Comparison of ENCODE assay signal across 8 cellular contexts in the genomic region with DNA sequence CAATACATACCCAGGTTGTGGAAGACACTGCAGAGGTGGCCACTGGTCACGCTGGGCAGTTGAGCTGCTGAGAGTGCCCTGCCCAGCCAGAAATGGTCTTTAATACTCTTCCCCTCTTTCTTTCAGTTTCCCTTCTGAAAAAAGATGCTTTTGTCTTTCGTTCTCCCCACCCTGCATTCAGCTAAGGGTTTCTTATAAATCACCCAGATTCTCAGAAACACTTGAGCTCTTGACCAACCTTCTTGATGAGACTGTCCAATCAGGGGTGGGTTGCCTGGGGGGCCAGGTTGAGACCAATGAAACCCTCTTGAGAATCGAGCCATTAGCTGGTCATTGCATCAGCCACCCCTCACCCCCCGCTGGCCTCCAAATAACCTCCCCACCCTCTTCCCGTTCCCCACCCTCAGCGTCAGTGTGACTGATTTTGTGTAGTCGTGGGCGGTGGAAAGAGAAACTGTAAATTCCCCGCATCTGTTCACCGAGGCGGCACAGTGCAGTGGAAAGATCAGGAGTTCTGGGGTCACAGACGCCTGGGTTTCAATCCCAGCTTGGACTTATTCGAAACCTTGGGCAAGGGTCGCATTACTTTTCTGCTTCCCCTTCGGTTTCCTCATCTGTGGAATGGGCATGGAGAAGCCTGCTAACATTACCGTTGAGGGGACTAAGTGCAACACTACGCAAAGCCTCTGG. TPM values are rescaled to one million over a fixed set of nuclear protein-coding genes. Genes with fewer than 3 reads are reported as not detected.
DNase-seq lines count a peak whose midpoint lies in the region; TF ChIP-seq lines count a peak whose summit lies in the region.

No MANE protein-coding gene starts in this region.

- peak overlapping the region; percentile 77 for H3K4me2 ChIP-seq in H9 (ENCODE audit: insufficient read depth, insufficient read length, low read length)
- peak overlapping the region; percentile 73 for H3K4me2 ChIP-seq in mesendoderm (ENCODE audit: low read length)

- H2BK15ac ChIP-seq in H9 (ENCODE audit: low read depth, low read length) (no peak overlapping the region), mesendoderm (replicated peaks; ENCODE audit: low read depth) (peak overlapping the region; percentile 87)

- peaks cover 0 to 2% of the 10 kb centered on the region in 2 experiments; a peak in 2 of 5 replicates for H3K9me3 Mint-ChIP-seq in H9

- no peak overlapping the region for H2BK120ac ChIP-seq in H9 (ENCODE audit: low read depth, low read length, poor library complexity, severe bottlenecking)
- H2BK120ac ChIP-seq in mesendoderm (ENCODE audit: low read depth, low read length) = peak overlapping the region; percentile 86

- DNase-seq in GM04504 (ENCODE audit: low read depth) (peak; percentile 98), H9 (peak; percentile 56), M059J (ENCODE audit: low read depth) (peak; percentile 88), mesendoderm (peak; percentile 95), NCI-H446 (lab: John Stamatoyannopoulos, UW) (no peak)
- peak; percentile 91 for DNase-seq in activated CD4-positive, alpha-beta T cell treated with anti-CD3 and anti-CD28 coated beads for 48 hours
- DNase-seq in effector CD4-positive, alpha-beta T cell = peak; percentile 8
- peak; percentile 91 for DNase-seq in stimulated activated CD8-positive, alpha-beta memory T cell treated with anti-CD3 and anti-CD28 coated beads, Interleukin-4, amount 100 ng/mL, for 48 hours

- no peak overlapping the region for H2AFZ ChIP-seq in H9 (ENCODE audit: low read length)

- no peaks in the 10 kb centered on the region for H3K36me3 ChIP-seq in mesendoderm (ENCODE audit: control insufficient read depth, insufficient read depth, low read length)

- no peak overlapping the region; the same call in 1 of the 2 replicates for H3K4ac ChIP-seq in H9 (ENCODE audit: low read depth, low read length)
- H3K4ac ChIP-seq in mesendoderm (ENCODE audit: low read depth, low read length) = peak overlapping the region; percentile 92

- no peak for TF ChIP-seq CTCF in H9 (conservative IDR thresholded peaks at IDR 0.05)

- H3K79me1 ChIP-seq in H9 (ENCODE audit: insufficient read depth, low read depth, low read length, poor library complexity, severe bottlenecking) = no peaks in the 10 kb centered on the region
- H3K79me1 ChIP-seq in mesendoderm (ENCODE audit: low read length) = peaks cover 7% of the 10 kb centered on the region

- H3K4me3 Mint-ChIP-seq in H9 = peak overlapping the region; percentile 92 to 94

- H4K5ac ChIP-seq in H9 (ENCODE audit: insufficient read length, low read depth, low read length) = peak overlapping the region; percentile 46
- no peak overlapping the region for H4K5ac ChIP-seq in mesendoderm (ENCODE audit: low read length)

- H3K27me3 ChIP-seq in H9 (ENCODE audit: insufficient read depth, low read length) (no peaks in the 10 kb centered on the region), mesendoderm (ENCODE audit: insufficient read depth, low read length, poor library complexity) (no peaks in the 10 kb centered on the region)

- H4K20me1 ChIP-seq in H9 (ENCODE audit: control insufficient read depth, insufficient read depth, insufficient read length) = no peaks in the 10 kb centered on the region

- no peak overlapping the region for H4K8ac ChIP-seq in H9 (replicated peaks; ENCODE audit: insufficient read length, low read depth, low read length)
- no peak overlapping the region for H4K8ac ChIP-seq in mesendoderm (ENCODE audit: low read depth, low read length)

- peaks cover 6 to 11% (median 9%) of the 10 kb centered on the region in 3 experiments; a peak in 6 of 7 replicates for H3K36me3 Mint-ChIP-seq in H9 (ENCODE audit: insufficient read depth in 1 of 3, low read depth in 3 of 3)

- H3K4me1 Mint-ChIP-seq in H9 = peaks cover 46 to 49% of the 10 kb centered on the region in 2 experiments

- peaks cover 16% of the 10 kb centered on the region for H3K23me2 ChIP-seq in H9 (ENCODE audit: insufficient read length, low read depth, low read length, poor library complexity, severe bottlenecking)

- H2AK5ac ChIP-seq in H9 (ENCODE audit: insufficient read length, low read length) = no peak overlapping the region
- no peak overlapping the region for H2AK5ac ChIP-seq in mesendoderm (ENCODE audit: low read length)

- peak overlapping the region; percentile 81 for H3K27ac ChIP-seq in H9 (ENCODE audit: insufficient read length, low read depth, low read length)
- H3K27ac ChIP-seq in mesendoderm (ENCODE audit: low read depth, low read length) = peak overlapping the region; percentile 90

- H3K56ac ChIP-seq in H9 (ENCODE audit: insufficient read length, low read depth, low read length) (no peak overlapping the region), mesendoderm (ENCODE audit: low read length) (peak overlapping the region; percentile 81)

- H3T11ph ChIP-seq in H9 (ENCODE audit: low read length) = peak overlapping the region; percentile 75

- H3K18ac ChIP-seq in H9 (ENCODE audit: insufficient read length, low read depth, low read length) (peak overlapping the region; percentile 81), mesendoderm (ENCODE audit: low read length) (peak overlapping the region; percentile 94)

- no peak overlapping the region for H2BK20ac ChIP-seq in H9 (ENCODE audit: low read depth, low read length, poor library complexity, severe bottlenecking)

- WGBS in H9 (ENCODE audit: extremely low coverage, insufficient read length, low lambda C conversion rate) = no CpG with 5 or more reads among the region's 17 CpGs
- no CpG with 5 or more reads among the region's 17 CpGs for WGBS in mesendoderm (ENCODE audit: extremely low coverage, insufficient coverage, low lambda C conversion rate)

- H3K79me2 ChIP-seq in H9 (ENCODE audit: insufficient read depth, low read length) (no peaks in the 10 kb centered on the region), mesendoderm (ENCODE audit: control insufficient read depth, insufficient read depth, low read length) (peaks cover 12% of the 10 kb centered on the region)

- no peaks in the 10 kb centered on the region for H3K27me3 Mint-ChIP-seq in H9 (ENCODE audit: low read depth)

- no peak overlapping the region for H4K91ac ChIP-seq in H9 (ENCODE audit: insufficient read length, low read depth, low read length)

- H3K4me1 ChIP-seq in H9 (ENCODE audit: insufficient read depth, low read length) = peaks cover 7% of the 10 kb centered on the region; the same call in 1 of the 2 replicates
- peaks cover 10% of the 10 kb centered on the region for H3K4me1 ChIP-seq in mesendoderm (ENCODE audit: control insufficient read depth, low read depth, low read length)

- H3K27ac Mint-ChIP-seq in H9 = peak overlapping the region; percentile 96 to 99 (median 98)

- H3K14ac ChIP-seq in H9 (ENCODE audit: insufficient read depth, low read length) = peak overlapping the region; percentile 81

- H3K23ac ChIP-seq in H9 (ENCODE audit: insufficient read length, low read depth, low read length) = no peak overlapping the region
- no peak overlapping the region for H3K23ac ChIP-seq in mesendoderm (ENCODE audit: low read length)

- H3K4me3 ChIP-seq in mesendoderm (ENCODE audit: low read length) = peak overlapping the region; percentile 67

- peak overlapping the region; percentile 71 for H2BK5ac ChIP-seq in H9 (ENCODE audit: insufficient read length, low read length)
- H2BK5ac ChIP-seq in mesendoderm (ENCODE audit: low read length) = peak overlapping the region; percentile 26

- H3K9ac ChIP-seq in H9 (ENCODE audit: extremely low read depth, insufficient read length, low read length) = peak overlapping the region; percentile 96
- H3K9ac ChIP-seq in mesendoderm (ENCODE audit: low read length) = peak overlapping the region; percentile 82

- no peaks in the 10 kb centered on the region for H3K9me3 ChIP-seq in H9 (ENCODE audit: control insufficient read depth, low read depth, low read length)

- no peak overlapping the region for H2BK12ac ChIP-seq in H9 (ENCODE audit: insufficient read length, low read depth, low read length)

RNA-seq across cellular contexts. Expression of gene WDR25, which starts 0.9 kb away (rescaled TPM):
- 6.2 and 7.4 TPM in 2 replicates for total RNA-seq in H9 (2021)
- total RNA-seq in M059J (2014; rRNA removed; shearing (Covaris generic)) = 22.4 and 22.8 TPM in 2 replicates
- 10.0 TPM for polyA plus RNA-seq in mesendoderm (2013, experiment 1 of 2)
- 8.8 TPM for polyA plus RNA-seq in mesendoderm (2013, experiment 2 of 2)

RNA-seq across cellular contexts. Expression of gene SLC25A47, which starts 52.3 kb away (rescaled TPM):
- total RNA-seq in H9 (2021) = 0.13 TPM in 1 of 2 replicates, not detected in the other
- total RNA-seq in M059J (2014; rRNA removed; shearing (Covaris generic)) = not detected in 2 replicates
- not detected for polyA plus RNA-seq in mesendoderm (2013, experiment 1 of 2)
- not detected for polyA plus RNA-seq in mesendoderm (2013, experiment 2 of 2)

Comparison
In these comparisons a context has a peak if more than half of its experiments do, and no peak if none do; other contexts are left out.
1. DNase-seq: peak in GM04504 (single experiment), H9 (single experiment), M059J (single experiment), activated CD4-positive, alpha-beta T cell treated with anti-CD3 and anti-CD28 coated beads for 48 hours (single experiment), effector CD4-positive, alpha-beta T cell (single experiment), mesendoderm (single experiment) and stimulated activated CD8-positive, alpha-beta memory T cell treated with anti-CD3 and anti-CD28 coated beads, Interleukin-4, amount 100 ng/mL, for 48 hours (single experiment); none in NCI-H446 (0 of 2).